In genomic region chr3:117407317-117407716, GRCh38 we compare ENCODE assay signal across 8 cellular contexts.
DNase-seq lines count a peak whose midpoint lies in the region; ATAC-seq and TF ChIP-seq lines count a peak whose summit lies in the region.

No MANE protein-coding gene starts in this region.

- no peak overlapping the region for H3K27ac Mint-ChIP-seq in natural killer cell

- no peak overlapping the region for H3K9ac ChIP-seq in colonic mucosa (ENCODE audit: low read depth in 2 of 2, low read length in 2 of 2)

- H3K4me1 ChIP-seq in colonic mucosa, result no peaks in the 10 kb centered on the region

- H3K36me3 ChIP-seq in BJ (ENCODE audit: control insufficient read depth, insufficient read depth, low read length) (no peaks in the 10 kb centered on the region), colonic mucosa (no peaks in the 10 kb centered on the region)

- TF ChIP-seq CTCF in BJ (IDR thresholded peaks at IDR 0.05; ENCODE audit: insufficient read depth, low read depth, low read length) (peak; percentile 31; the same call in 1 of the 2 replicates), colonic mucosa (IDR thresholded peaks at IDR 0.05) (peak; percentile 32), natural killer cell (IDR thresholded peaks at IDR 0.05) (no peak)

- H3K4me3 ChIP-seq in BJ (ENCODE audit: low read depth, low read length) (no peak overlapping the region), colonic mucosa (no peak overlapping the region)

- DNase-seq in BJ (ENCODE audit: low read depth) (no peak), KBM-7 (peak; percentile 32), colonic mucosa (no peak), retina (no peak), T-helper 9 cell (no peak), natural killer cell (no peak), SIG-M5 treated with dmso at 0.1 percent for 504 hours (lab: John Stamatoyannopoulos, UW; ENCODE audit: unreplicated experiment) (no peak)

- H3K9me3 ChIP-seq in colonic mucosa, result no peaks in the 10 kb centered on the region

- H3K27ac ChIP-seq in colonic mucosa, result no peak overlapping the region

- H3K9me3 Mint-ChIP-seq in natural killer cell, result peaks cover 4 to 5% of the 10 kb centered on the region in 2 donors

- CTCF ChIA-PET in BJ (lab: Yijun Ruan, JAX), result no interaction called here

- in situ Hi-C loops in KBM-7 (cut with MboI; ENCODE audit: low pct_unique_long_range_greater_than_20kb, low sequenced_read_pairs), result no loop called here

- no peaks in the 10 kb centered on the region for H3K4me1 Mint-ChIP-seq in natural killer cell

- intact Hi-C loops in colonic mucosa (cut with DNase I) (no loop called here), natural killer cell (cut with micrococcal nuclease) (no loop called here)

- no peaks in the 10 kb centered on the region for H3K27me3 ChIP-seq in BJ (ENCODE audit: control insufficient read depth, insufficient read depth, low read length)
- H3K27me3 ChIP-seq in colonic mucosa, result no peaks in the 10 kb centered on the region

- ATAC-seq in GM19395 (IDR thresholded peaks at IDR 0.05; ENCODE audit: unreplicated experiment) (peak; percentile 69), natural killer cell (no peak)

- H3K4me3 Mint-ChIP-seq in natural killer cell, result no peak overlapping the region

- POLR2A ChIA-PET in BJ (lab: Charles Lee), result no interaction called here

- H3K27me3 Mint-ChIP-seq in natural killer cell (ENCODE audit: low read depth in 2 of 2), result no peaks in the 10 kb centered on the region

- H3K36me3 Mint-ChIP-seq in natural killer cell, result no peaks in the 10 kb centered on the region
